Comparison of ENCODE assay signal across 1 cellular context in the genomic region with DNA sequence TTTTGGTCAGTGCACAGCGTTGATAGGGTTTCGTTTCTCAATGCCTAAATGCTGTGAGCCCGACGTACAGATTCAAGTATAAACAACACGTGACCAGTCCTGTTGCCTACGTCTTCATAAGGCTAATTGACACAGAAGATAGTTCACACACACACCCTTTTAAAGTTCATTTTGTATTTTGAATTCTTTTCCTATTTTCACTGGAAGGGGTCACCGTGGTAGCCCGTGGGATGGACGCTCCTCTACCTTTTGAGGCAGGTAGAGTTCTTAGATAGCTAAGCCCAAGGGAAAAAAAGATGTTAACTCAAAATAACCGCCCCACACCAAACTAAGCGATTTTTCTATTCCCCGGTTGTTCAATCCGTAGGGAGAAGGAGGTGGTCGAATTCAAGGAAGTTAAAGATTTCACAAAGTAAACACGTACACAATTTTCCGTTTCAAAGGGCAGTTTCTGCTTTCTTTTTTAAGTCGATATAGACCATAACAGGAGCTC.
TF ChIP-seq lines count a peak whose summit lies in the region.

No MANE protein-coding gene starts in this region.

TF ChIP-seq in HepG2, 621 proteins besides CTCF, POLR2A, EP300 and RAD21 (continued from another document):
- TF ChIP-seq, protein P1, sequence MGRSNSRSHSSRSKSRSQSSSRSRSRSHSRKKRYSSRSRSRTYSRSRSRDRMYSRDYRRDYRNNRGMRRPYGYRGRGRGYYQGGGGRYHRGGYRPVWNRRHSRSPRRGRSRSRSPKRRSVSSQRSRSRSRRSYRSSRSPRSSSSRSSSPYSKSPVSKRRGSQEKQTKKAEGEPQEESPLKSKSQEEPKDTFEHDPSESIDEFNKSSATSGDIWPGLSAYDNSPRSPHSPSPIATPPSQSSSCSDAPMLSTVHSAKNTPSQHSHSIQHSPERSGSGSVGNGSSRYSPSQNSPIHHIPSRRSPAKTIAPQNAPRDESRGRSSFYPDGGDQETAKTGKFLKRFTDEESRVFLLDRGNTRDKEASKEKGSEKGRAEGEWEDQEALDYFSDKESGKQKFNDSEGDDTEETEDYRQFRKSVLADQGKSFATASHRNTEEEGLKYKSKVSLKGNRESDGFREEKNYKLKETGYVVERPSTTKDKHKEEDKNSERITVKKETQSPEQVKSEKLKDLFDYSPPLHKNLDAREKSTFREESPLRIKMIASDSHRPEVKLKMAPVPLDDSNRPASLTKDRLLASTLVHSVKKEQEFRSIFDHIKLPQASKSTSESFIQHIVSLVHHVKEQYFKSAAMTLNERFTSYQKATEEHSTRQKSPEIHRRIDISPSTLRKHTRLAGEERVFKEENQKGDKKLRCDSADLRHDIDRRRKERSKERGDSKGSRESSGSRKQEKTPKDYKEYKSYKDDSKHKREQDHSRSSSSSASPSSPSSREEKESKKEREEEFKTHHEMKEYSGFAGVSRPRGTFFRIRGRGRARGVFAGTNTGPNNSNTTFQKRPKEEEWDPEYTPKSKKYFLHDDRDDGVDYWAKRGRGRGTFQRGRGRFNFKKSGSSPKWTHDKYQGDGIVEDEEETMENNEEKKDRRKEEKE (IDR thresholded peaks at IDR 0.05), result no peak
- peak; percentile 32; the same call in 1 of the 2 replicates for TF ChIP-seq PHF21A (CRISPR knock-in tag; IDR thresholded peaks at IDR 0.05)
- TF ChIP-seq NR1H2 (CRISPR knock-in tag; IDR thresholded peaks at IDR 0.05; ENCODE audit: borderline replicate concordance, low read depth), result no peak
- TF ChIP-seq ZNF230 (CRISPR knock-in tag; IDR thresholded peaks at IDR 0.05), result no peak
- 0 out of 2 replicates have a peak, but pooled peaks have one; percentile 43 for TF ChIP-seq ARNT2 (CRISPR knock-in tag; IDR thresholded peaks at IDR 0.05; ENCODE audit: low read depth)
- no peak for TF ChIP-seq NONO (IDR thresholded peaks at IDR 0.05)
- 0 out of 2 replicates have a peak, but pooled peaks have one; percentile 24 for TF ChIP-seq NONO (CRISPR knock-in tag; conservative IDR thresholded peaks at IDR 0.05)
- TF ChIP-seq NR2F6 (IDR thresholded peaks at IDR 0.05), result no peak
- TF ChIP-seq NR2F6 (CRISPR knock-in tag; IDR thresholded peaks at IDR 0.05), result no peak
- TF ChIP-seq ZNF746 (CRISPR knock-in tag; IDR thresholded peaks at IDR 0.05), result no peak
- no peak for TF ChIP-seq RBFOX2 (IDR thresholded peaks at IDR 0.05; ENCODE audit: low read depth, low read length)
- TF ChIP-seq FOXM1 (CRISPR knock-in tag; IDR thresholded peaks at IDR 0.05), result no peak
- TF ChIP-seq, protein P2, sequence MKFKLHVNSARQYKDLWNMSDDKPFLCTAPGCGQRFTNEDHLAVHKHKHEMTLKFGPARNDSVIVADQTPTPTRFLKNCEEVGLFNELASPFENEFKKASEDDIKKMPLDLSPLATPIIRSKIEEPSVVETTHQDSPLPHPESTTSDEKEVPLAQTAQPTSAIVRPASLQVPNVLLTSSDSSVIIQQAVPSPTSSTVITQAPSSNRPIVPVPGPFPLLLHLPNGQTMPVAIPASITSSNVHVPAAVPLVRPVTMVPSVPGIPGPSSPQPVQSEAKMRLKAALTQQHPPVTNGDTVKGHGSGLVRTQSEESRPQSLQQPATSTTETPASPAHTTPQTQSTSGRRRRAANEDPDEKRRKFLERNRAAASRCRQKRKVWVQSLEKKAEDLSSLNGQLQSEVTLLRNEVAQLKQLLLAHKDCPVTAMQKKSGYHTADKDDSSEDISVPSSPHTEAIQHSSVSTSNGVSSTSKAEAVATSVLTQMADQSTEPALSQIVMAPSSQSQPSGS (CRISPR knock-in tag; IDR thresholded peaks at IDR 0.05), result no peak
- no peak for TF ChIP-seq HES4 (CRISPR knock-in tag; IDR thresholded peaks at IDR 0.05; ENCODE audit: borderline replicate concordance)
- no peak for TF ChIP-seq ZNF367 (CRISPR knock-in tag; IDR thresholded peaks at IDR 0.05; ENCODE audit: borderline replicate concordance)
